ENCODE assay signal across 8 cellular contexts in the genomic region with DNA sequence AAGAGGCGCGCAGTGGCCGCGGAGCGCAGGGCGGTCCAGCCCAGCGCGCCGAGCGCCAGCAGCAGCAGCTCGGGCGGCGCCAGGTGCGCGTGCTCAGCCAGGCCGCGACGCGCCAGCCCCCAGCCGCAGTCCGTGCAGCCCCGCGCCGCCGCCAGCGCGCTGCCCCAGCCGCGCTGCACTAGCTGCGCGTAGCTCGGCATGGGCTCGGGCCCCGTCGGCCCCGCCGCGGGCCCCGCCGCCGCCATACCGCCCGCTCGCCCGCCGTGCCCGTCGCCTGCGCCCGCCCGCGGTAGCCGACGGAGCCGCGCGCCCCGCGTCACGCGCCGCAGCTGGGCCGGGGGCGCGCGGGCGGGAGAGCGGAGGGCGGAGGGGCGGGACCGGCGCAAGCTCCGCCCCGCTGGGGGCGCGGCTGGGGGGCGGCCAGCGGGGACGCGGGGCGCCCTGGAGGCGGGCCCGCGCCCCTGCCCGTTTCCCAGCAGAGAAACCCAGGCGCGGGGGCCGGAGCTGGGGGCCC. TPM values are rescaled to one million over a fixed set of nuclear protein-coding genes. Genes with fewer than 3 reads are reported as not detected.
DNase-seq lines count a peak whose midpoint lies in the region; ATAC-seq lines count a peak whose summit lies in the region.

Gene CERS1 (minus strand): TSS at position 331 of the 514 bp plus-strand sequence. CDS start 86 bp downstream, at position 245.

- no peaks in the 10 kb centered on the region for H3K9me3 Mint-ChIP-seq in stimulated activated naive CD8-positive, alpha-beta T cell treated with anti-CD3 and anti-CD28 coated beads, Interleukin-15, Interleukin-2, amounts not matched to agents 100 ng/mL and 50 ng/mL, for 24 hours
- no peaks in the 10 kb centered on the region for H3K9me3 Mint-ChIP-seq in activated T-helper 1 cell treated with anti-CD3 and anti-CD28 coated beads, Interleukin-12 subunit alpha, Interleukin-12 subunit beta, Interleukin-2, Interleukin-4 antibody, amounts not matched to agents 30 ng/mL and 10 ng/mL and 1 ng/mL, durations not matched to agents 14 hours and 24 hours and 36 hours
- no peaks in the 10 kb centered on the region for H3K9me3 Mint-ChIP-seq in stimulated activated effector memory CD8-positive, alpha-beta T cell treated with anti-CD3 and anti-CD28 coated beads, Interleukin-12 subunit alpha, Interleukin-12 subunit beta, amount 100 ng/mL, for 72 hours

- ATAC-seq in stimulated activated naive CD8-positive, alpha-beta T cell treated with anti-CD3 and anti-CD28 coated beads, Interleukin-15, Interleukin-2, amounts not matched to agents 100 U/mL and 50 U/mL, for 24 hours = no peak
- ATAC-seq in stimulated activated effector memory CD8-positive, alpha-beta T cell treated with anti-CD3 and anti-CD28 coated beads, Interleukin-12 subunit alpha, Interleukin-12 subunit beta, amount 100 ng/mL, for 72 hours = no peak
- ATAC-seq in GM21528 (IDR thresholded peaks at IDR 0.05; ENCODE audit: low FRiP score, unreplicated experiment) (no peak), GM18519 (IDR thresholded peaks at IDR 0.05; ENCODE audit: low FRiP score, unreplicated experiment) (no peak)

- DNase-seq in stimulated activated naive CD8-positive, alpha-beta T cell treated with anti-CD3 and anti-CD28 coated beads, Interleukin-15, Interleukin-2, amounts not matched to agents 100 U/mL and 50 U/mL, for 24 hours = no peak
- DNase-seq in activated T-helper 1 cell treated with anti-CD3 and anti-CD28 coated beads, Interleukin-12 subunit alpha, Interleukin-12 subunit beta, Interleukin-2, Interleukin-4 antibody, amounts not matched to agents 30 ng/mL and 10 ng/mL and 1 ng/mL, durations not matched to agents 14 hours and 24 hours and 36 hours (ENCODE audit: low spot score) = no peak
- peak in 35 of 51 donors; percentile 10 to 78 (median 47) for DNase-seq in hypothalamus (lab: John Stamatoyannopoulos, UW)
- DNase-seq in stimulated activated effector memory CD8-positive, alpha-beta T cell treated with anti-CD3 and anti-CD28 coated beads, Interleukin-12 subunit alpha, Interleukin-12 subunit beta, amount 100 ng/mL, for 72 hours (ENCODE audit: low spot score in 2 of 2) = no peak
- no peak for DNase-seq in activated CD4-positive, alpha-beta T cell treated with anti-CD3 and anti-CD28 coated beads, Interleukin-2, amount 50 U/mL, for 48 hours

- H3K4me3 Mint-ChIP-seq in stimulated activated naive CD8-positive, alpha-beta T cell treated with anti-CD3 and anti-CD28 coated beads, Interleukin-15, Interleukin-2, amounts not matched to agents 100 ng/mL and 50 ng/mL, for 24 hours = peak within 1 kb of the TSS; percentile 49
- peak within 1 kb of the TSS; percentile 59 for H3K4me3 Mint-ChIP-seq in activated T-helper 1 cell treated with anti-CD3 and anti-CD28 coated beads, Interleukin-12 subunit alpha, Interleukin-12 subunit beta, Interleukin-2, Interleukin-4 antibody, amounts not matched to agents 30 ng/mL and 10 ng/mL and 1 ng/mL, durations not matched to agents 14 hours and 24 hours and 36 hours
- peak within 1 kb of the TSS; percentile 59 for H3K4me3 Mint-ChIP-seq in stimulated activated effector memory CD8-positive, alpha-beta T cell treated with anti-CD3 and anti-CD28 coated beads, Interleukin-12 subunit alpha, Interleukin-12 subunit beta, amount 100 ng/mL, for 72 hours

- intact Hi-C loops in activated T-helper 1 cell treated with anti-CD3 and anti-CD28 coated beads, Interleukin-12 subunit alpha, Interleukin-12 subunit beta, Interleukin-2, Interleukin-4 antibody, amounts not matched to agents 30 ng/mL and 10 ng/mL and 1 ng/mL, durations not matched to agents 14 hours and 24 hours and 36 hours (cut with micrococcal nuclease) = no loop called here

- peaks cover 9% of the 10 kb centered on the region for H3K4me1 Mint-ChIP-seq in stimulated activated naive CD8-positive, alpha-beta T cell treated with anti-CD3 and anti-CD28 coated beads, Interleukin-15, Interleukin-2, amounts not matched to agents 100 ng/mL and 50 ng/mL, for 24 hours (ENCODE audit: low read depth)
- no peaks in the 10 kb centered on the region for H3K4me1 Mint-ChIP-seq in activated T-helper 1 cell treated with anti-CD3 and anti-CD28 coated beads, Interleukin-12 subunit alpha, Interleukin-12 subunit beta, Interleukin-2, Interleukin-4 antibody, amounts not matched to agents 30 ng/mL and 10 ng/mL and 1 ng/mL, durations not matched to agents 14 hours and 24 hours and 36 hours (ENCODE audit: low read depth)
- peaks cover 16% of the 10 kb centered on the region for H3K4me1 Mint-ChIP-seq in stimulated activated effector memory CD8-positive, alpha-beta T cell treated with anti-CD3 and anti-CD28 coated beads, Interleukin-12 subunit alpha, Interleukin-12 subunit beta, amount 100 ng/mL, for 72 hours

- peaks cover 5% of the 10 kb centered on the region for H3K36me3 Mint-ChIP-seq in stimulated activated naive CD8-positive, alpha-beta T cell treated with anti-CD3 and anti-CD28 coated beads, Interleukin-15, Interleukin-2, amounts not matched to agents 100 ng/mL and 50 ng/mL, for 24 hours (ENCODE audit: low read depth)
- H3K36me3 Mint-ChIP-seq in activated T-helper 1 cell treated with anti-CD3 and anti-CD28 coated beads, Interleukin-12 subunit alpha, Interleukin-12 subunit beta, Interleukin-2, Interleukin-4 antibody, amounts not matched to agents 30 ng/mL and 10 ng/mL and 1 ng/mL, durations not matched to agents 14 hours and 24 hours and 36 hours (ENCODE audit: low read depth) = no peaks in the 10 kb centered on the region
- peaks cover 12% of the 10 kb centered on the region for H3K36me3 Mint-ChIP-seq in stimulated activated effector memory CD8-positive, alpha-beta T cell treated with anti-CD3 and anti-CD28 coated beads, Interleukin-12 subunit alpha, Interleukin-12 subunit beta, amount 100 ng/mL, for 72 hours

- peaks cover 23% of the 10 kb centered on the region for H3K27me3 Mint-ChIP-seq in stimulated activated naive CD8-positive, alpha-beta T cell treated with anti-CD3 and anti-CD28 coated beads, Interleukin-15, Interleukin-2, amounts not matched to agents 100 ng/mL and 50 ng/mL, for 24 hours
- H3K27me3 Mint-ChIP-seq in activated T-helper 1 cell treated with anti-CD3 and anti-CD28 coated beads, Interleukin-12 subunit alpha, Interleukin-12 subunit beta, Interleukin-2, Interleukin-4 antibody, amounts not matched to agents 30 ng/mL and 10 ng/mL and 1 ng/mL, durations not matched to agents 14 hours and 24 hours and 36 hours (ENCODE audit: insufficient read depth) = peaks cover 18% of the 10 kb centered on the region

- H3K27ac Mint-ChIP-seq in stimulated activated naive CD8-positive, alpha-beta T cell treated with anti-CD3 and anti-CD28 coated beads, Interleukin-15, Interleukin-2, amounts not matched to agents 100 ng/mL and 50 ng/mL, for 24 hours = no peak within 1 kb of the TSS
- no peak within 1 kb of the TSS for H3K27ac Mint-ChIP-seq in activated T-helper 1 cell treated with anti-CD3 and anti-CD28 coated beads, Interleukin-12 subunit alpha, Interleukin-12 subunit beta, Interleukin-2, Interleukin-4 antibody, amounts not matched to agents 30 ng/mL and 10 ng/mL and 1 ng/mL, durations not matched to agents 14 hours and 24 hours and 36 hours
- no peak within 1 kb of the TSS for H3K27ac Mint-ChIP-seq in stimulated activated effector memory CD8-positive, alpha-beta T cell treated with anti-CD3 and anti-CD28 coated beads, Interleukin-12 subunit alpha, Interleukin-12 subunit beta, amount 100 ng/mL, for 72 hours

RNA-seq across cellular contexts. Expression of gene CERS1, which starts in this region (rescaled TPM):
- total RNA-seq in activated T-helper 1 cell treated with anti-CD3 and anti-CD28 coated beads, Interleukin-12 subunit alpha, Interleukin-12 subunit beta, Interleukin-2, Interleukin-4 antibody, amounts not matched to agents 30 ng/mL and 10 ng/mL and 1 ng/mL, durations not matched to agents 14 hours and 24 hours and 36 hours = not detected in 2 replicates

Comparison
In these comparisons a context has a peak if more than half of its experiments do, and no peak if none do; other contexts are left out.
1. DNase-seq: peak in hypothalamus (35 of 51); none in stimulated activated naive CD8-positive, alpha-beta T cell treated with anti-CD3 and anti-CD28 coated beads, Interleukin-15, Interleukin-2, amounts not matched to agents 100 U/mL and 50 U/mL, for 24 hours (single experiment), activated T-helper 1 cell treated with anti-CD3 and anti-CD28 coated beads, Interleukin-12 subunit alpha, Interleukin-12 subunit beta, Interleukin-2, Interleukin-4 antibody, amounts not matched to agents 30 ng/mL and 10 ng/mL and 1 ng/mL, durations not matched to agents 14 hours and 24 hours and 36 hours (single experiment), stimulated activated effector memory CD8-positive, alpha-beta T cell treated with anti-CD3 and anti-CD28 coated beads, Interleukin-12 subunit alpha, Interleukin-12 subunit beta, amount 100 ng/mL, for 72 hours (0 of 2) and activated CD4-positive, alpha-beta T cell treated with anti-CD3 and anti-CD28 coated beads, Interleukin-2, amount 50 U/mL, for 48 hours (0 of 2).
2. Peak in every context shown above with its lines, with median percentiles within 50 percentile points of each other: H3K4me3 Mint-ChIP-seq.